Comparison of ENCODE assay signal across 19 cellular contexts in the genomic region with DNA sequence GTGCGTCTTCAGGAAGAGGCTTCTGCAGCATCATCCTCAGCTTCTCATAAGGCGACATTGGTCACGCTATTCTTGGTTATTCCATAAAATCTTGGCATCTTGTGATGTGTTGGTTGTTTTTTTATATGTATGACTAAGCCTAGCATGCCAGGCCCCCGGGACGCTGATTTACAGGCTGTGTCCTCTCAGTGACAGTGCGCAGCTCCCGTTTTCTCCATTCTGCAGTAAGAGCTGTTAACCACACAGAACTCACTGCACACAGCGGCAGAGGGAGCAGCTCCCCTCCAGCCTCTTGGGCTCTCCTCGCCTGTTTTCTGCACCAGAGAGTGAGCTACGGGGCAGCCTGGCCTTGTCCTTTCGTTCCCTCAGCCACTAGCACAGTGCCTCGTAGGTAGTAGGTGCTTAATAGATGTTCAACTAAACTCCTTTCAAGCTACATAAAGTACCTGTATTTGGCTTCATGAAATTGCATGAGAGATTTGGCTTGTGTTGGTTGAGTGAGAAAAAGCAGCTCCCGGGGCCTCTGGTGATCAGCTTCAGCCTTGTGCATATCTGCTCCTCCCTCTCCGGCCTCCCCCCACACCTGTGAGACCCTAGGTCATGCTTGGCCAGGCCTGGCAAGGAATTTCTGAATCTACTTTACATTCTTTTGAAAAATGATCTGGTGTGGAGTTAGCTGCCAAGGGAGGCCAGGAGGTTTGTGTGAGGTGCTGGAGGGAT.
"Had no signal": no experiment of that assay in that cellular context is flagged by ENCODE, and none has a peak within 500 bp of the region (broad histone marks: within the 10 kb centered on the region; RNA-seq: fewer than 3 reads in every experiment).

No MANE protein-coding gene starts in this region.

- H3K9me3 ChIP-seq: colonic mucosa, lower lobe of right lung, pancreas had no signal

- H3K36me3 ChIP-seq: colonic mucosa, lower lobe of right lung, pancreas had no signal

- ATAC-seq: activated CD8-positive, alpha-beta T cell treated with anti-CD3 and anti-CD28 coated beads for 36 hours; lower lobe of right lung; pancreas; WTC11 had no signal

- H3K27ac ChIP-seq: colonic mucosa, lower lobe of right lung, pancreas, skin epidermis had no signal

- H3K9me3 Mint-ChIP-seq: activated CD8-positive, alpha-beta T cell treated with anti-CD3 and anti-CD28 coated beads for 36 hours; activated naive CD4-positive, alpha-beta T cell treated with anti-CD3 and anti-CD28 coated beads, Interleukin-2, amount 50 U/mL, for 24 hours; mesothelial cell of epicardium; T-helper 1 cell treated with Interleukin-12 subunit alpha and Interleukin-12 subunit beta and Interleukin-4 antibody, amounts not matched to agents 30 μg/mL and 1 μg/mL, for 36 hours; type B pancreatic cell; WTC11 had no signal

- H3K4me1 ChIP-seq: colonic mucosa, lower lobe of right lung, pancreas had no signal

- H3K4me3 ChIP-seq: colonic mucosa, lower lobe of right lung, pancreas, skin epidermis had no signal

- DNase-seq: activated CD4-positive, alpha-beta T cell treated with anti-CD3 and anti-CD28 coated beads for 4 hours; activated CD8-positive, alpha-beta T cell treated with anti-CD3 and anti-CD28 coated beads for 36 hours; activated effector memory CD4-positive, alpha-beta T cell treated with anti-CD3 and anti-CD28 coated beads, Interleukin-2, amount 50 U/mL, for 16 hours; activated T-cell treated with anti-CD3 and anti-CD28 coated beads, Interleukin-2, amount 50 U/mL, for 48 hours; caudate nucleus; colonic mucosa; kidney glomerular epithelial cell; lower lobe of right lung; stimulated activated CD4-positive, alpha-beta T cell treated with anti-CD3 and anti-CD28 coated beads, Interleukin-15, amount 100 ng/mL, for 24 hours; stimulated activated CD4-positive, alpha-beta T cell treated with anti-CD3 and anti-CD28 coated beads, Interleukin-4, amount 100 ng/mL, for 4 hours; stimulated activated CD8-positive, alpha-beta memory T cell treated with anti-CD3 and anti-CD28 coated beads, Interleukin-4, amount 100 ng/mL, for 48 hours; stimulated activated naive CD4-positive, alpha-beta T cell treated with Interleukin-2 at 50 U/mL for 16 hours had no signal

- H3K4me1 Mint-ChIP-seq: activated naive CD4-positive, alpha-beta T cell treated with anti-CD3 and anti-CD28 coated beads, Interleukin-2, amount 50 U/mL, for 24 hours; mesothelial cell of epicardium; WTC11 had no signal

- H3K36me3 Mint-ChIP-seq: mesothelial cell of epicardium, type B pancreatic cell, WTC11 had no signal

- H3K27ac Mint-ChIP-seq: activated CD8-positive, alpha-beta T cell treated with anti-CD3 and anti-CD28 coated beads for 36 hours; activated naive CD4-positive, alpha-beta T cell treated with anti-CD3 and anti-CD28 coated beads, Interleukin-2, amount 50 U/mL, for 24 hours; mesothelial cell of epicardium; T-helper 1 cell treated with Interleukin-12 subunit alpha and Interleukin-12 subunit beta and Interleukin-4 antibody, amounts not matched to agents 30 μg/mL and 1 μg/mL, for 36 hours; WTC11 had no signal

- H3K4me3 Mint-ChIP-seq: activated CD8-positive, alpha-beta T cell treated with anti-CD3 and anti-CD28 coated beads for 36 hours; activated naive CD4-positive, alpha-beta T cell treated with anti-CD3 and anti-CD28 coated beads, Interleukin-2, amount 50 U/mL, for 24 hours; mesothelial cell of epicardium; T-helper 1 cell treated with Interleukin-12 subunit alpha and Interleukin-12 subunit beta and Interleukin-4 antibody, amounts not matched to agents 30 μg/mL and 1 μg/mL, for 36 hours; type B pancreatic cell; WTC11 had no signal
